In genomic region chr7:27161214-27161720, GRCh38 we compare ENCODE assay signal across 9 cellular contexts. TPM values are rescaled to one million over a fixed set of nuclear protein-coding genes. Genes with fewer than 3 reads are reported as not detected.
DNase-seq lines count a peak whose midpoint lies in the region; ATAC-seq, FAIRE-seq and TF ChIP-seq lines count a peak whose summit lies in the region.
"Had no signal": no experiment of that assay in that cellular context is flagged by ENCODE, and none has a peak within 500 bp of the region (broad histone marks: within the 10 kb centered on the region; RNA-seq: fewer than 3 reads in every experiment).

No MANE protein-coding gene starts in this region.

- H3K9me2 ChIP-seq in OCI-LY1 (ENCODE audit: low read depth, low read length), result no peaks in the 10 kb centered on the region

- H3K4me3 ChIP-seq in GM12865 (ENCODE audit: low read depth, low read length) (peak overlapping the region; percentile 60), OCI-LY1 (ENCODE audit: low read depth, low read length, poor library complexity, severe bottlenecking) (peak overlapping the region; percentile 70), epithelial cell of proximal tubule (ENCODE audit: low read depth, low read length) (peak overlapping the region; percentile 74), pancreas (peak overlapping the region; percentile 29 to 82 (median 62))

- H3K9me3 ChIP-seq in OCI-LY1 (ENCODE audit: low read length), result no peaks in the 10 kb centered on the region
- no peaks in the 10 kb centered on the region for H3K9me3 ChIP-seq in pancreas

- FAIRE-seq in pancreas (lab: Jason Lieb, UNC) (no peak), GM12892 (lab: Jason Lieb, UNC) (no peak)
- FAIRE-seq: TTC549 had no signal

- no peaks in the 10 kb centered on the region for H3K36me3 ChIP-seq in OCI-LY1 (ENCODE audit: insufficient read depth, low read length)
- no peaks in the 10 kb centered on the region for H3K36me3 ChIP-seq in pancreas

- H3K27me3 ChIP-seq in OCI-LY1 (ENCODE audit: insufficient read depth, low read length) (no peaks in the 10 kb centered on the region; the same call in 1 of the 2 replicates), pancreas (peaks cover 13 to 74% (median 29%) of the 10 kb centered on the region in 4 donors)

- TF ChIP-seq POLR2A in GM12892 (IDR thresholded peaks at IDR 0.05; ENCODE audit: low read depth, low read length), result no peak

- WGBS in pancreas, 2 donors, result 9 to 11% methylated on average over 27 of the region's 27 CpGs

- DNase-seq in GM12865 (ENCODE audit: low read depth), result no peak
- no peak for DNase-seq in epithelial cell of proximal tubule (ENCODE audit: low read depth)
- peak in 3 of 6 donors; percentile 18 to 57 (median 32) for DNase-seq in pancreas
- DNase-seq in DMS53 treated with DMSO at 0.1 percent for 48 hours (lab: John Stamatoyannopoulos, UW; ENCODE audit: unreplicated experiment), result no peak
- no peak for DNase-seq in NCI-H1048 (lab: John Stamatoyannopoulos, UW)
- no peak for DNase-seq in GM12892 (ENCODE audit: insufficient read length)
- no peak for DNase-seq in DMS79 treated with DMSO at 0.1 percent for 48 hours (lab: John Stamatoyannopoulos, UW)

- peak overlapping the region; percentile 88 for H3K4me2 ChIP-seq in OCI-LY1 (ENCODE audit: low read length)

- no peak overlapping the region for H3K27ac ChIP-seq in OCI-LY1 (ENCODE audit: low read depth, low read length, poor library complexity, severe bottlenecking)
- H3K27ac ChIP-seq in pancreas, result no peak overlapping the region

- no peak for TF ChIP-seq CTCF in GM12865 (IDR thresholded peaks at IDR 0.05; ENCODE audit: insufficient read depth, low read depth, low read length, missing control alignments)
- TF ChIP-seq CTCF in OCI-LY1 (IDR thresholded peaks at IDR 0.05; ENCODE audit: low read length), result peak; percentile 13; the same call in 1 of the 2 replicates
- TF ChIP-seq CTCF in epithelial cell of proximal tubule (conservative IDR thresholded peaks at IDR 0.05; ENCODE audit: low read depth, low read length), result no peak
- TF ChIP-seq CTCF in pancreas (IDR thresholded peaks at IDR 0.05), result peak in 1 of 4 donors; percentile 18

- ATAC-seq in pancreas, result peak in 3 of 4 donors; percentile 2 to 41 (median 19)

- H3F3A ChIP-seq in OCI-LY1 (ENCODE audit: insufficient read depth, low read length), result 0 out of 2 replicates have a peak, but pooled peaks cover 8% of the 10 kb centered on the region

- H4K20me1 ChIP-seq in OCI-LY1 (ENCODE audit: insufficient read depth, low read length), result no peaks in the 10 kb centered on the region

- H3K4me1 ChIP-seq in OCI-LY1 (ENCODE audit: insufficient read depth, low read length, severe bottlenecking) (peaks cover 13% of the 10 kb centered on the region), pancreas (peaks cover 0 to 7% (median 5%) of the 10 kb centered on the region in 3 donors)

- intact Hi-C loops in pancreas (cut with DNase I), result no loop called here

- no peak overlapping the region for H2AFZ ChIP-seq in OCI-LY1 (ENCODE audit: low read length)

- H3K9ac ChIP-seq in OCI-LY1 (ENCODE audit: low read length), result peak overlapping the region; percentile 75; the same call in 1 of the 2 replicates

- H3K79me2 ChIP-seq in OCI-LY1 (ENCODE audit: insufficient read depth, low read length), result no peaks in the 10 kb centered on the region

RNA-seq across cellular contexts. Expression of gene HOXA9, which starts 4.1 kb away (rescaled TPM):
- total RNA-seq in epithelial cell of proximal tubule, result 82.4 and 104 TPM in 2 replicates
- total RNA-seq in pancreas, result under 1 TPM in 1 of 6 donors, not detected in 5; 0.13 TPM
- under 1 TPM in 1 of 2 donors, not detected in 1; 0.09 TPM for polyA plus RNA-seq in pancreas
- 4.1 TPM for polyA plus RNA-seq in GM12892 (2012; ENCODE audit: missing spikeins)

RNA-seq across cellular contexts. Expression of gene HOXA7, which starts 4.8 kb away (rescaled TPM):
- 21.4 and 27.9 TPM in 2 replicates for total RNA-seq in epithelial cell of proximal tubule
- under 1 TPM in 3 of 6 donors, not detected in 3; 0.06 to 0.19 (median 0.17) TPM for total RNA-seq in pancreas
- polyA plus RNA-seq in pancreas, result under 1 TPM; 0.15 to 0.49 TPM
- polyA plus RNA-seq in GM12892 (2012; ENCODE audit: missing spikeins), result not detected

RNA-seq across cellular contexts. Expression of gene HOXA3, which starts 8.9 kb away (rescaled TPM):
- 14.4 and 33.2 TPM in 2 replicates for total RNA-seq in epithelial cell of proximal tubule
- 1 to 10 TPM in 1 of 6 donors, under 1 TPM in 4, not detected in 1; 0.13 to 1.9 (median 0.43) TPM for total RNA-seq in pancreas
- under 1 TPM; 0.38 to 0.56 TPM for polyA plus RNA-seq in pancreas
- polyA plus RNA-seq in GM12892 (2012; ENCODE audit: missing spikeins), result not detected

RNA-seq across cellular contexts. Expression of gene HOXA10, which starts 12.9 kb away (rescaled TPM):
- total RNA-seq in epithelial cell of proximal tubule, result 36.7 and 51.7 TPM in 2 replicates
- under 1 TPM in 4 of 6 donors, not detected in 2; 0.09 to 0.18 (median 0.14) TPM for total RNA-seq in pancreas
- not detected for polyA plus RNA-seq in pancreas
- polyA plus RNA-seq in GM12892 (2012; ENCODE audit: missing spikeins), result 2.9 TPM

RNA-seq across cellular contexts. Expression of gene HOXA6, which starts 13.7 kb away (rescaled TPM):
- total RNA-seq in epithelial cell of proximal tubule (5.7 and 11.8 TPM in 2 replicates), pancreas (under 1 TPM in 1 of 6 donors, not detected in 5; 0.34 TPM)
- under 1 TPM in 1 of 2 donors, not detected in 1; 0.12 TPM for polyA plus RNA-seq in pancreas
- polyA plus RNA-seq in GM12892 (2012; ENCODE audit: missing spikeins), result not detected

Comparison
In these comparisons a context has a peak if more than half of its experiments do, and no peak if none do; other contexts are left out.
1. RNA of gene HOXA9, which starts 4.1 kb away (total RNA-seq): 82.4 to 104 TPM in epithelial cell of proximal tubule; 0.13 TPM in pancreas; every median in the first group is over 10 times any median in the second.
2. RNA of gene HOXA7, which starts 4.8 kb away (total RNA-seq): 21.4 to 27.9 TPM in epithelial cell of proximal tubule; 0.06 to 0.19 TPM in pancreas; every median in the first group is over 10 times any median in the second.
3. Peak in every context shown above with its lines, with median percentiles within 50 percentile points of each other: H3K4me3 ChIP-seq.